ENCODE assay signal across 20 cellular contexts in the genomic region with DNA sequence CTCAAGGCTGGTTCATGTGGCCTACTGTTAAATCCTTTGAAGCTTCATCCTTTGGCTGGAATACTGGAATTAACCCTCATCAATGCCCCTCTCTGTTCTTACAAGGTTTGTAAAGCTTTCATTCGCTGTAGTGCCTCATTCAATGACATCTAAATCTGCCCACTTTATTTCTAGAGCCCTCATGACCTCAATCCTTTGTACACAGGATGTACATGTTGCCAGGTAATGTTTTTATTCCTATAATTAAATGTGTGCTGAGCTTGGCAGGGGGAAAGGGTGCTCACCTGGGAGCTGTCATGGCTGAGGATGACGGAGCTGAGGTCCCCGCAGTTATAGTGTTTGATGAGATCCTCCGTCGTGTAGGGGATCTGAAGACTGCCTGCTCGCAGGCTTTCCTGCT. TPM values are rescaled to one million over a fixed set of nuclear protein-coding genes. Genes with fewer than 3 reads are reported as not detected.
DNase-seq lines count a peak whose midpoint lies in the region; ATAC-seq and TF ChIP-seq lines count a peak whose summit lies in the region.
"Had no signal": no experiment of that assay in that cellular context is flagged by ENCODE, and none has a peak within 500 bp of the region (broad histone marks: within the 10 kb centered on the region; RNA-seq: fewer than 3 reads in every experiment).

No MANE protein-coding gene starts in this region.

- no peak overlapping the region for H3K4me3 Mint-ChIP-seq in natural killer cell treated with Interleukin-12 subunit alpha and Interleukin-12 subunit beta and Interleukin-15 and Interleukin-18, amount 100 ng/mL, for 72 hours
- no peak overlapping the region for H3K4me3 Mint-ChIP-seq in natural killer cell
- no peak overlapping the region for H3K4me3 Mint-ChIP-seq in stimulated activated effector memory CD8-positive, alpha-beta T cell treated with anti-CD3 and anti-CD28 coated beads, Interleukin-12 subunit alpha, Interleukin-12 subunit beta, amount 100 ng/mL, for 72 hours
- H3K4me3 Mint-ChIP-seq: type B pancreatic cell had no signal

- peaks cover 9% of the 10 kb centered on the region for H3K36me3 Mint-ChIP-seq in natural killer cell treated with Interleukin-12 subunit alpha and Interleukin-12 subunit beta and Interleukin-15 and Interleukin-18, amount 100 ng/mL, for 72 hours
- H3K36me3 Mint-ChIP-seq in natural killer cell, result peaks cover 3% of the 10 kb centered on the region
- peaks cover 33 to 46% of the 10 kb centered on the region in 2 donors for H3K36me3 Mint-ChIP-seq in activated naive CD4-positive, alpha-beta T cell treated with anti-CD3 and anti-CD28 coated beads, Interleukin-2, amount 50 U/mL, for 72 hours
- peaks cover 8% of the 10 kb centered on the region for H3K36me3 Mint-ChIP-seq in stimulated activated effector memory CD8-positive, alpha-beta T cell treated with anti-CD3 and anti-CD28 coated beads, Interleukin-12 subunit alpha, Interleukin-12 subunit beta, amount 100 ng/mL, for 72 hours
- H3K36me3 Mint-ChIP-seq: type B pancreatic cell had no signal

- H3K9me3 Mint-ChIP-seq in natural killer cell treated with Interleukin-12 subunit alpha and Interleukin-12 subunit beta and Interleukin-15 and Interleukin-18, amount 100 ng/mL, for 72 hours, result peaks cover 2% of the 10 kb centered on the region
- H3K9me3 Mint-ChIP-seq in natural killer cell, result peaks cover 2% of the 10 kb centered on the region in 2 donors
- H3K9me3 Mint-ChIP-seq in activated naive CD4-positive, alpha-beta T cell treated with anti-CD3 and anti-CD28 coated beads, Interleukin-2, amount 50 U/mL, for 72 hours, result peaks cover 6 to 8% of the 10 kb centered on the region in 2 donors
- H3K9me3 Mint-ChIP-seq in stimulated activated effector memory CD8-positive, alpha-beta T cell treated with anti-CD3 and anti-CD28 coated beads, Interleukin-12 subunit alpha, Interleukin-12 subunit beta, amount 100 ng/mL, for 72 hours, result peaks cover 4% of the 10 kb centered on the region
- H3K9me3 Mint-ChIP-seq: type B pancreatic cell had no signal

- ATAC-seq in natural killer cell treated with Interleukin-12 subunit alpha and Interleukin-12 subunit beta and Interleukin-15 and Interleukin-18, amount 100 ng/mL, for 72 hours, result no peak
- ATAC-seq in natural killer cell, result no peak
- no peak for ATAC-seq in activated naive CD4-positive, alpha-beta T cell treated with anti-CD3 and anti-CD28 coated beads, Interleukin-2, amount 50 U/mL, for 72 hours
- no peak for ATAC-seq in stimulated activated effector memory CD8-positive, alpha-beta T cell treated with anti-CD3 and anti-CD28 coated beads, Interleukin-12 subunit alpha, Interleukin-12 subunit beta, amount 100 ng/mL, for 72 hours
- ATAC-seq in GM19395 (IDR thresholded peaks at IDR 0.05; ENCODE audit: unreplicated experiment), result no peak
- ATAC-seq: activated CD4-positive, CD25-positive, alpha-beta regulatory T cell treated with anti-CD3 and anti-CD28 coated beads, Interleukin-2, amount 50 U/mL, for 24 hours; right lobe of liver had no signal

- H3K27ac Mint-ChIP-seq in natural killer cell treated with Interleukin-12 subunit alpha and Interleukin-12 subunit beta and Interleukin-15 and Interleukin-18, amount 100 ng/mL, for 72 hours, result no peak overlapping the region
- no peak overlapping the region for H3K27ac Mint-ChIP-seq in natural killer cell
- peak overlapping the region; percentile 70 to 82 for H3K27ac Mint-ChIP-seq in activated naive CD4-positive, alpha-beta T cell treated with anti-CD3 and anti-CD28 coated beads, Interleukin-2, amount 50 U/mL, for 72 hours
- H3K27ac Mint-ChIP-seq in stimulated activated effector memory CD8-positive, alpha-beta T cell treated with anti-CD3 and anti-CD28 coated beads, Interleukin-12 subunit alpha, Interleukin-12 subunit beta, amount 100 ng/mL, for 72 hours, result peak overlapping the region; percentile 6
- H3K27ac Mint-ChIP-seq: type B pancreatic cell had no signal

- peaks cover 28 to 39% of the 10 kb centered on the region in 2 donors for H3K4me1 Mint-ChIP-seq in natural killer cell treated with Interleukin-12 subunit alpha and Interleukin-12 subunit beta and Interleukin-15 and Interleukin-18, amount 100 ng/mL, for 72 hours (ENCODE audit: low read depth in 2 of 2)
- peaks cover 32 to 39% of the 10 kb centered on the region in 2 donors for H3K4me1 Mint-ChIP-seq in natural killer cell
- H3K4me1 Mint-ChIP-seq in stimulated activated effector memory CD8-positive, alpha-beta T cell treated with anti-CD3 and anti-CD28 coated beads, Interleukin-12 subunit alpha, Interleukin-12 subunit beta, amount 100 ng/mL, for 72 hours, result peaks cover 63% of the 10 kb centered on the region

- intact Hi-C loops in natural killer cell (cut with micrococcal nuclease), result no loop called here

- H3K27me3 Mint-ChIP-seq in natural killer cell treated with Interleukin-12 subunit alpha and Interleukin-12 subunit beta and Interleukin-15 and Interleukin-18, amount 100 ng/mL, for 72 hours, result peaks cover 0 to 5% of the 10 kb centered on the region in 2 donors
- no peaks in the 10 kb centered on the region for H3K27me3 Mint-ChIP-seq in natural killer cell (ENCODE audit: low read depth in 2 of 2)

- no peak for TF ChIP-seq CTCF in natural killer cell (IDR thresholded peaks at IDR 0.05)

- DNase-seq in NCI-H748 (lab: John Stamatoyannopoulos, UW; ENCODE audit: unreplicated experiment), result peak; percentile 5
- no peak for DNase-seq in NCI-H748 treated with DMSO at 0.1 percent for 48 hours (lab: John Stamatoyannopoulos, UW)
- DNase-seq in natural killer cell treated with Interleukin-12 subunit alpha and Interleukin-12 subunit beta and Interleukin-15 and Interleukin-18, amount 100 ng/mL, for 72 hours (ENCODE audit: low spot score), result peak; percentile 25
- no peak for DNase-seq in natural killer cell
- no peak for DNase-seq in activated naive CD4-positive, alpha-beta T cell treated with anti-CD3 and anti-CD28 coated beads, Interleukin-2, amount 50 U/mL, for 72 hours (ENCODE audit: low spot score in 2 of 2)
- DNase-seq in stimulated activated effector memory CD8-positive, alpha-beta T cell treated with anti-CD3 and anti-CD28 coated beads, Interleukin-12 subunit alpha, Interleukin-12 subunit beta, amount 100 ng/mL, for 72 hours (ENCODE audit: low spot score in 2 of 2), result no peak
- DNase-seq in DMS114 treated with DMSO at 0.1 percent for 48 hours (lab: John Stamatoyannopoulos, UW; ENCODE audit: unreplicated experiment), result no peak
- DNase-seq: COR-L47, DMS79, glutamatergic neuron, GOT3, NCI-H1105 treated with DMSO at 0.1 percent for 48 hours, NCI-H2029, NCI-H2227 treated with DMSO at 0.1 percent for 48 hours, NCI-H82, posterior cingulate gyrus, right lobe of liver had no signal

RNA-seq across cellular contexts. Expression of a gene that starts 39.3 kb away (rescaled TPM):
- 10 to 100 TPM in 1 of 2 donors, 1 to 10 TPM in 1; 6.6 to 18.3 TPM for total RNA-seq in natural killer cell treated with Interleukin-12 subunit alpha and Interleukin-12 subunit beta and Interleukin-15 and Interleukin-18, amount 100 ng/mL, for 72 hours
- 1 to 10 TPM; 1.4 to 6.3 (median 6.3) TPM for total RNA-seq in natural killer cell
- 10 to 100 TPM; 53.6 to 59.9 TPM for total RNA-seq in activated naive CD4-positive, alpha-beta T cell treated with anti-CD3 and anti-CD28 coated beads, Interleukin-2, amount 50 U/mL, for 72 hours

Comparison
In these comparisons a context has a peak if more than half of its experiments do, and no peak if none do; other contexts are left out.
1. DNase-seq: peak in NCI-H748 (single experiment) and natural killer cell treated with Interleukin-12 subunit alpha and Interleukin-12 subunit beta and Interleukin-15 and Interleukin-18, amount 100 ng/mL, for 72 hours (single experiment); none in NCI-H748 treated with DMSO at 0.1 percent for 48 hours (single experiment), natural killer cell (single experiment), activated naive CD4-positive, alpha-beta T cell treated with anti-CD3 and anti-CD28 coated beads, Interleukin-2, amount 50 U/mL, for 72 hours (0 of 2), stimulated activated effector memory CD8-positive, alpha-beta T cell treated with anti-CD3 and anti-CD28 coated beads, Interleukin-12 subunit alpha, Interleukin-12 subunit beta, amount 100 ng/mL, for 72 hours (0 of 2) and DMS114 treated with DMSO at 0.1 percent for 48 hours (single experiment).
2. H3K27ac Mint-ChIP-seq: peak in activated naive CD4-positive, alpha-beta T cell treated with anti-CD3 and anti-CD28 coated beads, Interleukin-2, amount 50 U/mL, for 72 hours (2 of 2) and stimulated activated effector memory CD8-positive, alpha-beta T cell treated with anti-CD3 and anti-CD28 coated beads, Interleukin-12 subunit alpha, Interleukin-12 subunit beta, amount 100 ng/mL, for 72 hours (single experiment); none in natural killer cell treated with Interleukin-12 subunit alpha and Interleukin-12 subunit beta and Interleukin-15 and Interleukin-18, amount 100 ng/mL, for 72 hours (0 of 2) and natural killer cell (0 of 2).